Comparison of ENCODE assay signal across 18 cellular contexts in genomic region chrX:56000169-56000568, GRCh38.
"Had no signal": no experiment of that assay in that cellular context is flagged by ENCODE, and none has a peak within 500 bp of the region (broad histone marks: within the 10 kb centered on the region; RNA-seq: fewer than 3 reads in every experiment).

No MANE protein-coding gene starts in this region.

- DNase-seq: activated CD4-positive, alpha-beta T cell treated with anti-CD3 and anti-CD28 coated beads, Interleukin-2, amount 50 U/mL, for 1 hour; activated naive CD4-positive, alpha-beta T cell; activated naive CD8-positive, alpha-beta T cell treated with anti-CD3 and anti-CD28 coated beads, Interleukin-2, amount 10 ng/mL, durations not matched to agents 7 days and 5 days; activated T-cell treated with anti-CD3 and anti-CD28 coated beads for 4 hours; effector memory CD4-positive, alpha-beta T cell; hippocampal formation; left ventricle myocardium inferior; nephron progenitor cell; psoas muscle; right lobe of liver; spleen; stimulated activated naive CD8-positive, alpha-beta T cell treated with anti-CD3 and anti-CD28 coated beads, Interleukin-15, amount 100 ng/mL, for 72 hours; SW 1271; testis; upper lobe of left lung had no signal

- H3K4me3 Mint-ChIP-seq: activated naive CD8-positive, alpha-beta T cell treated with anti-CD3 and anti-CD28 coated beads, Interleukin-2, amount 10 ng/mL, durations not matched to agents 7 days and 5 days; brain; nephron progenitor cell; stimulated activated naive CD8-positive, alpha-beta T cell treated with anti-CD3 and anti-CD28 coated beads, Interleukin-15, amount 100 ng/mL, for 72 hours; T-helper 2 cell treated with Interferon-gamma antibody and Interleukin-4, amounts not matched to agents 5 μg/mL and 100 μg/mL, for 36 hours had no signal

- H3K27ac ChIP-seq: left ventricle myocardium inferior, psoas muscle, right lobe of liver, spleen, testis, upper lobe of left lung had no signal

- H3K27ac Mint-ChIP-seq: activated naive CD8-positive, alpha-beta T cell treated with anti-CD3 and anti-CD28 coated beads, Interleukin-2, amount 10 ng/mL, durations not matched to agents 7 days and 5 days; brain; nephron progenitor cell; stimulated activated naive CD8-positive, alpha-beta T cell treated with anti-CD3 and anti-CD28 coated beads, Interleukin-15, amount 100 ng/mL, for 72 hours; T-helper 2 cell treated with Interferon-gamma antibody and Interleukin-4, amounts not matched to agents 5 μg/mL and 100 μg/mL, for 36 hours had no signal

- H3K27me3 ChIP-seq: right lobe of liver, testis, upper lobe of left lung had no signal

- H3K4me1 Mint-ChIP-seq: activated naive CD8-positive, alpha-beta T cell treated with anti-CD3 and anti-CD28 coated beads, Interleukin-2, amount 10 ng/mL, durations not matched to agents 7 days and 5 days; brain; nephron progenitor cell; stimulated activated naive CD8-positive, alpha-beta T cell treated with anti-CD3 and anti-CD28 coated beads, Interleukin-15, amount 100 ng/mL, for 72 hours had no signal

- H3K36me3 ChIP-seq: left ventricle myocardium inferior, right lobe of liver, spleen, upper lobe of left lung had no signal

- H3K36me3 Mint-ChIP-seq: activated naive CD8-positive, alpha-beta T cell treated with anti-CD3 and anti-CD28 coated beads, Interleukin-2, amount 10 ng/mL, durations not matched to agents 7 days and 5 days; brain had no signal

- H3K27me3 Mint-ChIP-seq: activated naive CD8-positive, alpha-beta T cell treated with anti-CD3 and anti-CD28 coated beads, Interleukin-2, amount 10 ng/mL, durations not matched to agents 7 days and 5 days; stimulated activated naive CD8-positive, alpha-beta T cell treated with anti-CD3 and anti-CD28 coated beads, Interleukin-15, amount 100 ng/mL, for 72 hours had no signal

- H3K4me1 ChIP-seq: left ventricle myocardium inferior, psoas muscle, right lobe of liver, spleen, testis, upper lobe of left lung had no signal

- ATAC-seq: activated CD4-positive, CD25-positive, alpha-beta regulatory T cell treated with anti-CD3 and anti-CD28 coated beads, Interleukin-2, amount 50 U/mL, for 24 hours; psoas muscle; stimulated activated naive CD8-positive, alpha-beta T cell treated with anti-CD3 and anti-CD28 coated beads, Interleukin-15, amount 100 ng/mL, for 72 hours had no signal

- H3K4me3 ChIP-seq: left ventricle myocardium inferior, psoas muscle, right lobe of liver, spleen, testis, upper lobe of left lung had no signal

- H3K9me3 ChIP-seq: left ventricle myocardium inferior, psoas muscle, right lobe of liver, spleen, testis, upper lobe of left lung had no signal
